ENCODE assay signal across 33 cellular contexts in genomic region chr2:133215477-133215876, GRCh38.
"Had no signal": no experiment of that assay in that cellular context is flagged by ENCODE, and none has a peak within 500 bp of the region (broad histone marks: within the 10 kb centered on the region; RNA-seq: fewer than 3 reads in every experiment).

No MANE protein-coding gene starts in this region.

- ATAC-seq: activated naive CD4-positive, alpha-beta T cell treated with anti-CD3 and anti-CD28 coated beads, Interleukin-2, amount 50 U/mL, for 72 hours; activated naive CD8-positive, alpha-beta T cell treated with anti-CD3 and anti-CD28 coated beads, Interleukin-2, amount 50 U/mL, for 24 hours; activated T-cell treated with anti-CD3 and anti-CD28 coated beads, Interleukin-2, amount 50 U/mL, for 4 hours; activated T-cell treated with anti-CD3 and anti-CD28 coated beads, Interleukin-2, amount 50 U/mL, for 72 hours; activated T-helper 17 cell treated with anti-CD3 and anti-CD28 coated beads, Interleukin-2, amount 50 U/mL, for 72 hours; body of pancreas had no signal

- FAIRE-seq: astrocyte, bronchial epithelial cell, colon had no signal

- H3K36me3 ChIP-seq: adrenal gland, ascending aorta, brain microvascular endothelial cell, breast epithelium, cardiac muscle cell had no signal

- H3K4me1 ChIP-seq: adrenal gland, ascending aorta, body of pancreas, breast epithelium had no signal

- H3K4me3 ChIP-seq: adrenal gland, ascending aorta, body of pancreas, breast epithelium, cardiac muscle cell had no signal

- H3K27me3 ChIP-seq: adrenal gland, ascending aorta, body of pancreas, brain microvascular endothelial cell, breast epithelium, cardiac muscle cell had no signal

- H3K9me3 ChIP-seq: adrenal gland, ascending aorta, body of pancreas, breast epithelium had no signal

- DNase-seq: activated effector memory CD4-positive, alpha-beta T cell treated with anti-CD3 and anti-CD28 coated beads, Interleukin-2, amount 50 U/mL, for 16 hours; activated effector memory CD4-positive, alpha-beta T cell treated with Interleukin-2 at 50 U/mL for 16 hours; activated gamma-delta T cell; activated gamma-delta T cell treated with Interleukin-2 at 50 U/mL for 16 hours; activated naive CD4-positive, alpha-beta T cell; activated naive CD4-positive, alpha-beta T cell treated with anti-CD3 and anti-CD28 coated beads for 36 hours; activated naive CD4-positive, alpha-beta T cell treated with anti-CD3 and anti-CD28 coated beads, Interleukin-2, amount 10 ng/mL, durations not matched to agents 7 days and 5 days; activated naive CD4-positive, alpha-beta T cell treated with anti-CD3 and anti-CD28 coated beads, Interleukin-2, amount 50 U/mL, for 16 hours; activated naive CD4-positive, alpha-beta T cell treated with Interleukin-2 at 50 U/mL for 16 hours; activated naive CD8-positive, alpha-beta T cell treated with anti-CD3 and anti-CD28 coated beads for 36 hours; activated naive CD8-positive, alpha-beta T cell treated with anti-CD3 and anti-CD28 coated beads, Interleukin-2, amount 10 ng/mL, durations not matched to agents 7 days and 5 days; activated naive CD8-positive, alpha-beta T cell treated with anti-CD3 and anti-CD28 coated beads, Interleukin-2, amount 50 U/mL, for 24 hours; activated T-cell treated with anti-CD3 and anti-CD28 coated beads, Interleukin-2, amount 50 U/mL, for 4 hours; activated T-cell treated with anti-CD3 and anti-CD28 coated beads, Interleukin-2, amount 50 U/mL, for 48 hours; activated T-cell treated with anti-CD3 and anti-CD28 coated beads, Interleukin-2, amount 50 U/mL, for 72 hours; adrenal gland; amniotic stem cell; amygdala; anterior cingulate cortex; aorta; body of pancreas; brain microvascular endothelial cell; caudate nucleus; central memory CD4-positive, alpha-beta T cell; cerebellar nuclear complex had no signal

- H3K27ac ChIP-seq: adrenal gland, ascending aorta, body of pancreas, brain microvascular endothelial cell, breast epithelium, cardiac muscle cell had no signal
